ENCODE assay signal across 1 cellular context in genomic region chr17:50425682-50426471, GRCh38.
TF ChIP-seq lines count a peak whose summit lies in the region.

Gene ACSF2, plus strand, starts transcription at chr17:50426218. Its CDS starts 44 bp downstream, at chr17:50426262.

TF ChIP-seq in HepG2, 621 proteins besides CTCF, POLR2A, EP300 and RAD21 (continued from another document and continues in another):
- TF ChIP-seq ZNF281 (CRISPR knock-in tag; IDR thresholded peaks at IDR 0.05; ENCODE audit: borderline replicate concordance): peak; percentile 41; the same call in 1 of the 2 replicates
- peak; percentile 72; the same call in 1 of the 2 replicates for TF ChIP-seq ESRRA (CRISPR knock-in tag; IDR thresholded peaks at IDR 0.05; ENCODE audit: low read depth)
- TF ChIP-seq ZIK1 (CRISPR knock-in tag; IDR thresholded peaks at IDR 0.05; ENCODE audit: borderline replicate concordance, low read depth): no peak
- no peak for TF ChIP-seq SMC3 (IDR thresholded peaks at IDR 0.05; ENCODE audit: low read length)
- 0 out of 2 replicates have a peak, but pooled peaks have one; percentile 30 for TF ChIP-seq MEF2D (CRISPR knock-in tag; IDR thresholded peaks at IDR 0.05)
- no peak for TF ChIP-seq ZNF7 (CRISPR knock-in tag; IDR thresholded peaks at IDR 0.05)
- TF ChIP-seq HBP1 (CRISPR knock-in tag; IDR thresholded peaks at IDR 0.05; ENCODE audit: low read depth): 0 out of 2 replicates have a peak, but pooled peaks have one; percentile 38
- peak; percentile 8 for TF ChIP-seq RBM39 (IDR thresholded peaks at IDR 0.05; ENCODE audit: low read depth, low read length, poor library complexity, severe bottlenecking)
- TF ChIP-seq SOX13 (IDR thresholded peaks at IDR 0.05): no peak
- peak in 1 of 2 experiments; percentile 48; a peak in 2 of 4 replicates for TF ChIP-seq SOX13 (CRISPR knock-in tag; conservative IDR thresholded peaks at IDR 0.05 in 1 of 2, IDR thresholded peaks at IDR 0.05 in 1 of 2)
- TF ChIP-seq THRA (CRISPR knock-in tag; IDR thresholded peaks at IDR 0.05; ENCODE audit: borderline replicate concordance): peak; percentile 44; the same call in 1 of the 2 replicates
- TF ChIP-seq ZNF496 (CRISPR knock-in tag; IDR thresholded peaks at IDR 0.05; ENCODE audit: insufficient replicate concordance): no peak
- TF ChIP-seq ZSCAN9 (CRISPR knock-in tag; IDR thresholded peaks at IDR 0.05; ENCODE audit: borderline replicate concordance): peak; percentile 75; the same call in 1 of the 2 replicates
- TF ChIP-seq SP2 (CRISPR knock-in tag; IDR thresholded peaks at IDR 0.05): 0 out of 2 replicates have a peak, but pooled peaks have one; percentile 38
- TF ChIP-seq ZBTB3 (CRISPR knock-in tag; IDR thresholded peaks at IDR 0.05; ENCODE audit: borderline replicate concordance, low read depth): no peak
- peak; percentile 36; the same call in 1 of the 2 replicates for TF ChIP-seq TRAFD1 (CRISPR knock-in tag; IDR thresholded peaks at IDR 0.05; ENCODE audit: borderline replicate concordance)
- peak; percentile 59; the same call in 1 of the 2 replicates for TF ChIP-seq TFDP1 (CRISPR knock-in tag; IDR thresholded peaks at IDR 0.05; ENCODE audit: borderline replicate concordance)
- no peak for TF ChIP-seq PLRG1 (conservative IDR thresholded peaks at IDR 0.05)
- no peak for TF ChIP-seq KDM1A (CRISPR knock-in tag; IDR thresholded peaks at IDR 0.05)
- no peak for TF ChIP-seq SMARCE1 (IDR thresholded peaks at IDR 0.05; ENCODE audit: borderline replicate concordance)
- peak; percentile 72 for TF ChIP-seq BCL6 (CRISPR knock-in tag; IDR thresholded peaks at IDR 0.05)
- 0 out of 2 replicates have a peak, but pooled peaks have one; percentile 54 for TF ChIP-seq ZNF703 (CRISPR knock-in tag; IDR thresholded peaks at IDR 0.05; ENCODE audit: borderline replicate concordance)
- TF ChIP-seq NFYB (CRISPR knock-in tag; IDR thresholded peaks at IDR 0.05): 0 out of 2 replicates have a peak, but pooled peaks have one; percentile 40
- no peak for TF ChIP-seq TERF1 (CRISPR knock-in tag; IDR thresholded peaks at IDR 0.05)
- peak; percentile 90 for TF ChIP-seq ZNF687 (CRISPR knock-in tag; IDR thresholded peaks at IDR 0.05)
- TF ChIP-seq ZNF776 (CRISPR knock-in tag; IDR thresholded peaks at IDR 0.05): no peak
- 0 out of 2 replicates have a peak, but pooled peaks have one; percentile 18 for TF ChIP-seq ZNF142 (CRISPR knock-in tag; IDR thresholded peaks at IDR 0.05)
- peak; percentile 73; the same call in 1 of the 2 replicates for TF ChIP-seq GABPB1 (CRISPR knock-in tag; IDR thresholded peaks at IDR 0.05)
- TF ChIP-seq ZNF740 (CRISPR knock-in tag; IDR thresholded peaks at IDR 0.05): no peak
- TF ChIP-seq ZSCAN25 (CRISPR knock-in tag; IDR thresholded peaks at IDR 0.05): peak; percentile 47; the same call in 1 of the 2 replicates
- no peak; the same call in 1 of the 2 replicates for TF ChIP-seq IRF9 (CRISPR knock-in tag; IDR thresholded peaks at IDR 0.05; ENCODE audit: borderline replicate concordance)
- TF ChIP-seq SMAD9 (CRISPR knock-in tag; IDR thresholded peaks at IDR 0.05): no peak
- TF ChIP-seq ATF3 (CRISPR knock-in tag; IDR thresholded peaks at IDR 0.05): peak; percentile 37; the same call in 1 of the 2 replicates
